Comparison of ENCODE assay signal across 11 cellular contexts in the genomic region with DNA sequence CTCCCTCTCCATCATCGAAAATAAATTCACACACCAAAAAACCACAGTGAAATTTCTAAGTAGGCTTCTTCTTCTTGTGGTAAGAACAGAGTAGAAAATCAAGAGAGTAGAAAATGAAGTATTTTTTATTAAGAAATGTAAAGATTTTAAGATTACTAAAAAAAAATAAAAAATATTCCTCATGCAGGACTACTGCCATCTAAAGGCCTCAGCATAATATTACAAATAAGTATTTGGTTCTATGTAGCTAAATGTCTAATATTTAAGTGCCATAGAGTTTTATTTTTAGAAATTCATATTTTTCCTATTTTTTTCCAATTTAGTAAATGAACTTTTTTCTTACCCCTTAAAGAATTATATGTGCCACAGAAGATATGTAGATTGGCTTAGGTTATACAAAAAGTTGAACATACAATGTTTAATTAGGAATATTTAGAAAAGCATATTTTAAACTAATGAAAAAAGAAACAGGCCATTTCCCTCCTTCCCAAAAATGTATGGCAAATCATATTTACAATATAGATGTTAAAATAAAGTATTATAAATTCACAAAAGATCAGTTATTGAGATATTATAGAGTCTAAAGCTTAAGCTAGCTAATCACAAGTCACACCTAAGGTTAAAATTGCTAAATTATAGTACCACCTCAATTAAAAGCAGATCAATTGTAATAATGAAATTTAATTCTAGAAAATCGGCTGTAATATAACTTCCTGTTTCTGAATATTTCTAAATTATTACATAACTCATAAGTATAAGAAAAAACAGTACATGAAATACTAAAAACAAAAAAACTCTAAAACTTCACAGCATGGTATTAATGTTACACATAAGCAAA. TPM values are rescaled to one million over a fixed set of nuclear protein-coding genes. Genes with fewer than 3 reads are reported as not detected.
DNase-seq lines count a peak whose midpoint lies in the region; ATAC-seq, FAIRE-seq and TF ChIP-seq lines count a peak whose summit lies in the region.
"Had no signal": no experiment of that assay in that cellular context is flagged by ENCODE, and none has a peak within 500 bp of the region (broad histone marks: within the 10 kb centered on the region; RNA-seq: fewer than 3 reads in every experiment).

No MANE protein-coding gene starts in this region.

- ATAC-seq in heart right ventricle (no peak), left cardiac atrium (no peak), upper lobe of right lung (no peak), HG02973 (IDR thresholded peaks at IDR 0.05; ENCODE audit: unreplicated experiment) (no peak)

- DNase-seq in heart right ventricle (no peak), left cardiac atrium (no peak), RPMI7951 (ENCODE audit: low read depth) (peak; percentile 19), frontal cortex (ENCODE audit: low spot score in 2 of 2) (no peak), upper lobe of right lung (no peak), NCI-H1105 treated with DMSO at 0.1 percent for 48 hours (lab: John Stamatoyannopoulos, UW) (no peak), NCI-H510A (lab: John Stamatoyannopoulos, UW) (no peak)
- DNase-seq: central memory CD4-positive, alpha-beta T cell had no signal

- peak; percentile 88 for FAIRE-seq in frontal cortex (lab: Jason Lieb, UNC)

- intact Hi-C loops in heart right ventricle (cut with DNase I) (loop anchor here in 7 of 10 donors (2.0 to 5.0 kb wide), 3 partner anchors 40 to 86 kb away; no protein-coding TSS in a partner anchor), left cardiac atrium (cut with DNase I) (loop anchor here (1.0 to 10.0 kb wide), 2 partner anchors 82 to 87 kb away; no protein-coding TSS in a partner anchor), upper lobe of right lung (cut with DNase I) (loop anchor here (10.0 kb wide), 1 partner anchor 82 kb away; no protein-coding TSS in a partner anchor)

- TF ChIP-seq CTCF in heart right ventricle (IDR thresholded peaks at IDR 0.05), result peak; percentile 23 to 74 (median 59)
- peak; percentile 62 for TF ChIP-seq CTCF in upper lobe of right lung (IDR thresholded peaks at IDR 0.05)

- H3K36me3 ChIP-seq in heart right ventricle (no peaks in the 10 kb centered on the region), upper lobe of right lung (no peaks in the 10 kb centered on the region)
- H3K36me3 ChIP-seq: suprapubic skin had no signal

- H3K9me3 ChIP-seq in heart right ventricle, result peaks cover 0 to 14% (median 6%) of the 10 kb centered on the region in 11 donors
- no peaks in the 10 kb centered on the region for H3K9me3 ChIP-seq in upper lobe of right lung
- H3K9me3 ChIP-seq: SJSA1, suprapubic skin had no signal

- H3K27ac ChIP-seq in heart right ventricle (no peak overlapping the region), upper lobe of right lung (no peak overlapping the region)
- H3K27ac ChIP-seq: SJSA1, suprapubic skin had no signal

- peaks cover 0 to 42% (median 17%) of the 10 kb centered on the region in 9 donors for H3K4me1 ChIP-seq in heart right ventricle
- H3K4me1 ChIP-seq in upper lobe of right lung, result peaks cover 8% of the 10 kb centered on the region

- H3K4me3 ChIP-seq in heart right ventricle (no peak overlapping the region), upper lobe of right lung (no peak overlapping the region)
- H3K4me3 ChIP-seq: SJSA1, suprapubic skin had no signal

- WGBS in heart right ventricle, 2 donors, result 30 to 57% methylated on average over 2 of the region's 2 CpGs

- H3K27me3 ChIP-seq in heart right ventricle (no peaks in the 10 kb centered on the region), upper lobe of right lung (no peaks in the 10 kb centered on the region)
- H3K27me3 ChIP-seq: SJSA1, suprapubic skin had no signal

RNA-seq across cellular contexts. Expression of a gene that starts 3.5 kb away (rescaled TPM):
- total RNA-seq in heart right ventricle (10 to 100 TPM; 53.9 to 69.7 (median 60.4) TPM), left cardiac atrium (10 to 100 TPM; 36.1 to 53.7 TPM), frontal cortex (4.5 TPM), upper lobe of right lung (49.7 TPM)
- polyA plus RNA-seq in heart right ventricle, result 10 to 100 TPM in 1 of 2 donors, 1 to 10 TPM in 1; 5.9 to 11.8 TPM
- 13.4 and 14.3 TPM in 2 replicates for total RNA-seq in RPMI7951 (2014; rRNA removed; shearing (Covaris generic))

RNA-seq across cellular contexts. Expression of a gene that starts 28.7 kb away (rescaled TPM):
- 1 to 10 TPM in 1 of 10 donors, under 1 TPM in 4, not detected in 5; 0.09 to 3.1 (median 0.20) TPM for total RNA-seq in heart right ventricle
- under 1 TPM; 0.01 to 0.15 TPM for polyA plus RNA-seq in heart right ventricle
- total RNA-seq in left cardiac atrium, result not detected
- 72.6 and 96.8 TPM in 2 replicates for total RNA-seq in RPMI7951 (2014; rRNA removed; shearing (Covaris generic))
- not detected for total RNA-seq in frontal cortex
- 2.8 TPM for total RNA-seq in upper lobe of right lung
- total RNA-seq: suprapubic skin had no signal

RNA-seq across cellular contexts. Expression of a gene that starts 36.5 kb away (rescaled TPM):
- total RNA-seq in heart right ventricle, result 10 to 100 TPM in 1 of 10 donors, 1 to 10 TPM in 9; 5.1 to 10.6 (median 6.8) TPM
- 1 to 10 TPM in 1 of 2 donors, under 1 TPM in 1; 0.61 to 2.2 TPM for polyA plus RNA-seq in heart right ventricle
- total RNA-seq in left cardiac atrium, result 1 to 10 TPM; 4.0 to 4.8 TPM
- 1.7 and 1.8 TPM in 2 replicates for total RNA-seq in RPMI7951 (2014; rRNA removed; shearing (Covaris generic))
- 0.41 TPM for total RNA-seq in frontal cortex
- 7.2 TPM for total RNA-seq in upper lobe of right lung

Comparison
In these comparisons a context has a peak if more than half of its experiments do, and no peak if none do; other contexts are left out.
1. RNA of a gene that starts 28.7 kb away (total RNA-seq): 72.6 to 96.8 TPM in RPMI7951; 2.8 TPM in upper lobe of right lung (single experiment), 0.09 to 3.1 TPM in heart right ventricle, not detected in left cardiac atrium and not detected in frontal cortex (single experiment); every median in the first group is over 10 times any median in the second.